Comparison of ENCODE assay signal across 28 cellular contexts in the genomic region with DNA sequence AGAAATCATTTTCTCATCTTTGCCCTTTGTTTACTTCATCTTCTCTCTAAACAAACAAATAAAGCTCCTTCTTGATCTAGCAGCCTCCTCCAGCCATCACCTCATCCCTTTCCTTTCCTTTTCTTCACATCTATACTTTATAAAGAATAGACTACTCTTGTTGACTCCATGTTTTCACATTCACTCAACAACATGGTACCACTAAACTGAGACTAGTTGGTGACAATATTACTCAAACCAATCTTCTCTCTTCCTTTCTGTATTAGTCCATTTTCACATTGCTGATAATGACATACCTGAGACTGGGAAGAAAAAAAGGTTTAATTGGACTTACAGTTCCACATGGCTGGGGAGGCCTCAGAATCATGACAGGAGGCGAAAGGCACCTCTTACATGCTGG.
"Had no signal": no experiment of that assay in that cellular context is flagged by ENCODE, and none has a peak within 500 bp of the region (broad histone marks: within the 10 kb centered on the region; RNA-seq: fewer than 3 reads in every experiment).

No MANE protein-coding gene starts in this region.

- H3K9me3 ChIP-seq: neutrophil, pancreas, psoas muscle, right lobe of liver, sigmoid colon, stomach, thoracic aorta, thyroid gland, tibial nerve, upper lobe of left lung, vagina had no signal

- H3K27me3 ChIP-seq: neutrophil, pancreas, right lobe of liver, sigmoid colon, stomach, thyroid gland, tibial nerve, upper lobe of left lung, vagina had no signal

- H3K4me3 ChIP-seq: pancreas, psoas muscle, right lobe of liver, sigmoid colon, stomach, thoracic aorta, thyroid gland, tibial nerve, upper lobe of left lung, vagina had no signal

- H3K4me1 ChIP-seq: pancreas, psoas muscle, sigmoid colon, stomach, thyroid gland, tibial nerve, upper lobe of left lung, vagina had no signal

- H3K4me1 Mint-ChIP-seq: naive thymus-derived CD8-positive, alpha-beta T cell; nephron progenitor cell; neural crest cell had no signal

- DNase-seq: naive thymus-derived CD8-positive, alpha-beta T cell; nephron progenitor cell; nucleus accumbens; pancreas; psoas muscle; right cardiac atrium; right lobe of liver; sigmoid colon; small intestine; stimulated activated CD4-positive, alpha-beta T cell treated with anti-CD3 and anti-CD28 coated beads, Interleukin-15, amount 100 ng/mL, for 24 hours; stimulated activated CD4-positive, alpha-beta T cell treated with anti-CD3 and anti-CD28 coated beads, Interleukin-2, amount 100 ng/mL, for 24 hours; stimulated activated CD4-positive, alpha-beta T cell treated with anti-CD3 and anti-CD28 coated beads, Interleukin-2, amount 100 ng/mL, for 48 hours; stimulated activated CD4-positive, alpha-beta T cell treated with anti-CD3 and anti-CD28 coated beads, Interleukin-4, amount 100 ng/mL, for 4 hours; stimulated activated CD8-positive, alpha-beta memory T cell treated with anti-CD3 and anti-CD28 coated beads, Interleukin-4, amount 100 ng/mL, for 48 hours; stimulated activated naive CD4-positive, alpha-beta T cell; stimulated activated naive CD8-positive, alpha-beta T cell treated with anti-CD3 and anti-CD28 coated beads, Interleukin-15, Interleukin-2, amounts not matched to agents 100 U/mL and 50 U/mL, for 24 hours; stomach; thyroid gland; trophoblast cell; upper lobe of left lung had no signal

- H3K27ac Mint-ChIP-seq: naive thymus-derived CD8-positive, alpha-beta T cell; natural killer cell treated with Interleukin-12 subunit alpha and Interleukin-12 subunit beta and Interleukin-15 and Interleukin-18, amount 100 ng/mL, for 72 hours; nephron progenitor cell; progenitor cell of endocrine pancreas; stimulated activated memory B cell treated with anti-CD40 and anti-IgM and Interleukin-4, amounts not matched to agents 10 μg/mL and 1 μg/mL and 100 μg/mL, for 72 hours had no signal

- H3K27ac ChIP-seq: neutrophil, pancreas, psoas muscle, right lobe of liver, sigmoid colon, stomach, thoracic aorta, thyroid gland, tibial nerve, upper lobe of left lung, vagina had no signal

- H3K36me3 ChIP-seq: neutrophil, pancreas, right lobe of liver, sigmoid colon, stomach, thoracic aorta, thyroid gland, tibial nerve, upper lobe of left lung, vagina had no signal

- H3K27me3 Mint-ChIP-seq: naive thymus-derived CD8-positive, alpha-beta T cell; natural killer cell treated with Interleukin-12 subunit alpha and Interleukin-12 subunit beta and Interleukin-15 and Interleukin-18, amount 100 ng/mL, for 72 hours; stimulated activated memory B cell treated with anti-CD40 and anti-IgM and Interleukin-4, amounts not matched to agents 10 μg/mL and 1 μg/mL and 100 μg/mL, for 72 hours had no signal

- H3K4me3 Mint-ChIP-seq: naive thymus-derived CD8-positive, alpha-beta T cell; natural killer cell treated with Interleukin-12 subunit alpha and Interleukin-12 subunit beta and Interleukin-15 and Interleukin-18, amount 100 ng/mL, for 72 hours; nephron progenitor cell; neural crest cell; stimulated activated memory B cell treated with anti-CD40 and anti-IgM and Interleukin-4, amounts not matched to agents 10 μg/mL and 1 μg/mL and 100 μg/mL, for 72 hours had no signal

- ATAC-seq: naive thymus-derived CD8-positive, alpha-beta T cell; natural killer cell treated with Interleukin-12 subunit alpha and Interleukin-12 subunit beta and Interleukin-15 and Interleukin-18, amount 100 ng/mL, for 72 hours; pancreas; psoas muscle; right cardiac atrium; right lobe of liver; stimulated activated memory B cell treated with anti-CD40 and anti-IgM and Interleukin-4, amounts not matched to agents 10 μg/mL and 1 μg/mL and 100 μg/mL, for 72 hours; stimulated activated naive CD8-positive, alpha-beta T cell treated with anti-CD3 and anti-CD28 coated beads, Interleukin-15, Interleukin-2, amounts not matched to agents 100 U/mL and 50 U/mL, for 24 hours had no signal
